ENCODE assay signal across 12 cellular contexts in the genomic region with DNA sequence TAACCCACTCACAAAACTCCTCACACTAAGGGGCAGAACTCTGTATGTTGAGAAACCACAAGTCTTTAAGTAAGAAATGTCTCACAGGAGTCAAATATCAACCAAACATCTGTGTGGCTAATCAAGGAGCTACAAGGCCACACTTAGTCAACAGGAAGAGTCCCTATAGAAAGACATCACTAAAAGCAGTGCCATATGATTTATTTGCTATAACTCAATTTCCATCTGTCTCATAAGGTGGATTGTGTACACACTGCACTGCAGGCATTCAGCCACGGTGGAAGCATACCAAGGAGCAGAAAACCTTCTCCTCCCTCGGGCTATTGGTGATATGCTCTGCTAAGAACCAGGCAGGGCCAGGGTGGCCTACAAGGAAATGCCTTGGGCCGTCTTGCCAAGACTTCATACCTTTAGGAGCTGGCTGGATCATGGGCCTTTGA.
DNase-seq lines count a peak whose midpoint lies in the region; ATAC-seq, FAIRE-seq and TF ChIP-seq lines count a peak whose summit lies in the region.
"Had no signal": no experiment of that assay in that cellular context is flagged by ENCODE, and none has a peak within 500 bp of the region (broad histone marks: within the 10 kb centered on the region; RNA-seq: fewer than 3 reads in every experiment).

No MANE protein-coding gene starts in this region.

- no peaks in the 10 kb centered on the region for H3K36me3 ChIP-seq in neutrophil
- H3K36me3 ChIP-seq in small intestine (ENCODE audit: control insufficient read depth in 2 of 2, insufficient read depth in 2 of 2, low read length in 2 of 2): no peaks in the 10 kb centered on the region

- H3K4me3 ChIP-seq in neutrophil (ENCODE audit: low read depth in 1 of 2, low read length in 1 of 2): no peak overlapping the region
- no peak overlapping the region for H3K4me3 ChIP-seq in small intestine (ENCODE audit: low read depth in 1 of 2, low read length in 2 of 2)

- peaks cover 19 to 27% of the 10 kb centered on the region in 2 donors for H3K9me3 Mint-ChIP-seq in stimulated activated naive CD8-positive, alpha-beta T cell treated with anti-CD3 and anti-CD28 coated beads, Interleukin-15, amount 100 ng/mL, for 72 hours

- WGBS in small intestine, 3 donors: 69 to 76% (median 73%) methylated on average over 3 of the region's 3 CpGs

- H3K4me1 ChIP-seq in neutrophil (ENCODE audit: control insufficient read depth in 1 of 2, insufficient read depth in 1 of 2, low read depth in 1 of 2, low read length in 1 of 2): peaks cover 48 to 49% of the 10 kb centered on the region in 2 experiments
- no peaks in the 10 kb centered on the region for H3K4me1 ChIP-seq in small intestine (ENCODE audit: control insufficient read depth in 2 of 2, insufficient read depth in 1 of 2, low read depth in 1 of 2, low read length in 1 of 2)

- ATAC-seq in GM18511 (IDR thresholded peaks at IDR 0.05; ENCODE audit: unreplicated experiment) (peak; percentile 87), HG02642 (IDR thresholded peaks at IDR 0.05; ENCODE audit: poor library complexity, unreplicated experiment) (peak; percentile 66), HG02610 (IDR thresholded peaks at IDR 0.05; ENCODE audit: unreplicated experiment) (no peak)
- no peak for ATAC-seq in stimulated activated naive CD8-positive, alpha-beta T cell treated with anti-CD3 and anti-CD28 coated beads, Interleukin-15, amount 100 ng/mL, for 72 hours
- ATAC-seq: activated CD4-positive, CD25-positive, alpha-beta regulatory T cell treated with anti-CD3 and anti-CD28 coated beads, Interleukin-2, amount 50 U/mL, for 24 hours had no signal

- no peaks in the 10 kb centered on the region for H3K9me3 ChIP-seq in neutrophil
- H3K9me3 ChIP-seq in small intestine (ENCODE audit: control insufficient read depth, low read depth): no peaks in the 10 kb centered on the region

- DNase-seq in NCI-H2171 (lab: John Stamatoyannopoulos, UW) (peak; percentile 18), head of caudate nucleus (no peak), small intestine (no peak)
- DNase-seq in stimulated activated naive CD8-positive, alpha-beta T cell treated with anti-CD3 and anti-CD28 coated beads, Interleukin-15, amount 100 ng/mL, for 72 hours: no peak
- DNase-seq: KG1, OCI-M1 had no signal

- H3K4me3 Mint-ChIP-seq in stimulated activated naive CD8-positive, alpha-beta T cell treated with anti-CD3 and anti-CD28 coated beads, Interleukin-15, amount 100 ng/mL, for 72 hours: no peak overlapping the region
- H3K4me3 Mint-ChIP-seq: activated naive CD8-positive, alpha-beta T cell had no signal

- no peak for FAIRE-seq in small intestine (lab: Jason Lieb, UNC)

- H3K27me3 ChIP-seq in neutrophil (no peaks in the 10 kb centered on the region), small intestine (ENCODE audit: control insufficient read depth in 2 of 2, insufficient read depth in 2 of 2, low read length in 2 of 2) (no peaks in the 10 kb centered on the region)

- H3K27ac ChIP-seq in neutrophil (peak overlapping the region; percentile 41), small intestine (ENCODE audit: low read depth in 1 of 2, low read length in 1 of 2) (no peak overlapping the region)

- TF ChIP-seq CTCF in neutrophil (IDR thresholded peaks at IDR 0.05): no peak

- intact Hi-C loops in head of caudate nucleus (cut with DNase I): no loop called here

- H3K27me3 Mint-ChIP-seq in stimulated activated naive CD8-positive, alpha-beta T cell treated with anti-CD3 and anti-CD28 coated beads, Interleukin-15, amount 100 ng/mL, for 72 hours: no peaks in the 10 kb centered on the region
- H3K27me3 Mint-ChIP-seq: activated naive CD8-positive, alpha-beta T cell had no signal

- no peaks in the 10 kb centered on the region for H3K4me1 Mint-ChIP-seq in stimulated activated naive CD8-positive, alpha-beta T cell treated with anti-CD3 and anti-CD28 coated beads, Interleukin-15, amount 100 ng/mL, for 72 hours

- no peak overlapping the region for H3K27ac Mint-ChIP-seq in stimulated activated naive CD8-positive, alpha-beta T cell treated with anti-CD3 and anti-CD28 coated beads, Interleukin-15, amount 100 ng/mL, for 72 hours
- H3K27ac Mint-ChIP-seq: activated naive CD8-positive, alpha-beta T cell had no signal

Comparison
In these comparisons a context has a peak if more than half of its experiments do, and no peak if none do; other contexts are left out.
1. ATAC-seq: peak in GM18511 (single experiment) and HG02642 (single experiment); none in HG02610 (single experiment) and stimulated activated naive CD8-positive, alpha-beta T cell treated with anti-CD3 and anti-CD28 coated beads, Interleukin-15, amount 100 ng/mL, for 72 hours (single experiment).